Comparison of ENCODE assay signal across 35 cellular contexts in the genomic region with DNA sequence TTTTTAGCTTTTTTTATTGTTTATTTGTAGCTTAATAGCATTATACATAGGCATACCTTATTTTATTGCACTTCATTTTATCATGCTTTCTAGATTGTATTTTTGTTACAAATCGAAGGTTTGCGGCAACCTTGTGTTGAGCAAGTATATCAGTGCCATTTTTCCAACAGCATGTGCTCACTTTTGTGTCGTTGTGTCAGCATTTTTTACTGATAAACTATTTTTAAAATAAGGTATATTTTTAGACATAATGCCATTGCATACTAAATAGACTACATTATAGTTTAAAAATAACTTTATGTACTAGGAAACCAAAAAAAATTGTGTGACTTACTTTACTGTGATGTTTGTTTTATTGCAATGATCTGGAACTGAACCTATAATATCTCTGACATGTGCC.
"Had no signal": no experiment of that assay in that cellular context is flagged by ENCODE, and none has a peak within 500 bp of the region (broad histone marks: within the 10 kb centered on the region; RNA-seq: fewer than 3 reads in every experiment).

No MANE protein-coding gene starts in this region.

- H3K27ac Mint-ChIP-seq: activated B cell treated with CpG ODN at 0.5 μM for 24 hours; activated CD4-positive, alpha-beta memory T cell treated with anti-CD3 and anti-CD28 coated beads for 36 hours; activated CD4-positive, alpha-beta T cell treated with anti-CD3 and anti-CD28 coated beads, Interleukin-2, amount 10 ng/mL, durations not matched to agents 24 days and 14 days; activated CD8-positive, alpha-beta T cell treated with anti-CD3 and anti-CD28 coated beads for 36 hours; activated naive CD4-positive, alpha-beta T cell treated with anti-CD3 and anti-CD28 coated beads for 36 hours; activated naive CD4-positive, alpha-beta T cell treated with anti-CD3 and anti-CD28 coated beads, Interleukin-2, amount 50 U/mL, for 72 hours; activated naive CD8-positive, alpha-beta T cell treated with anti-CD3 and anti-CD28 coated beads for 36 hours; activated T-cell treated with anti-CD3 and anti-CD28 coated beads, Interleukin-2, amount 50 U/mL, for 72 hours; activated T-helper 1 cell treated with anti-CD3 and anti-CD28 coated beads, Interleukin-12 subunit alpha, Interleukin-12 subunit beta, Interleukin-2, Interleukin-4 antibody, amounts not matched to agents 30 ng/mL and 10 ng/mL and 1 ng/mL, durations not matched to agents 14 hours and 24 hours and 36 hours; activated T-helper 17 cell treated with anti-CD3 and anti-CD28 coated beads, Interleukin-2, amount 50 U/mL, for 72 hours; T-helper 1 cell treated with Interleukin-12 subunit alpha and Interleukin-12 subunit beta and Interleukin-4 antibody, amounts not matched to agents 30 μg/mL and 1 μg/mL, for 36 hours; T-helper 2 cell treated with Interferon-gamma antibody and Interleukin-4, amounts not matched to agents 5 μg/mL and 100 μg/mL, for 36 hours had no signal

- H3K4me3 ChIP-seq: adrenal gland, body of pancreas, breast epithelium had no signal

- H3K4me1 ChIP-seq: adrenal gland, breast epithelium had no signal

- DNase-seq: activated B cell treated with CpG ODN at 0.5 μM for 24 hours; activated CD4-positive, alpha-beta memory T cell treated with anti-CD3 and anti-CD28 coated beads for 36 hours; activated CD4-positive, alpha-beta T cell treated with anti-CD3 and anti-CD28 coated beads for 4 hours; activated CD4-positive, alpha-beta T cell treated with anti-CD3 and anti-CD28 coated beads, Interleukin-2, amount 10 ng/mL, durations not matched to agents 24 days and 14 days; activated CD4-positive, alpha-beta T cell treated with anti-CD3 and anti-CD28 coated beads, Interleukin-2, amount 50 U/mL, for 1 hour; activated CD4-positive, alpha-beta T cell treated with anti-CD3 and anti-CD28 coated beads, Interleukin-2, amount 50 U/mL, for 4 hours; activated CD4-positive, CD25-positive, alpha-beta regulatory T cell treated with anti-CD3 and anti-CD28 coated beads, Interleukin-2, amount 50 U/mL, for 72 hours; activated CD8-positive, alpha-beta memory T cell treated with anti-CD3 and anti-CD28 coated beads, Interleukin-2, amount 50 U/mL, for 4 hours; activated CD8-positive, alpha-beta T cell treated with anti-CD3 and anti-CD28 coated beads for 36 hours; activated effector memory CD4-positive, alpha-beta T cell treated with anti-CD3 and anti-CD28 coated beads, Interleukin-2, amount 50 U/mL, for 16 hours; activated gamma-delta T cell treated with Interleukin-2 at 50 U/mL for 16 hours; activated naive CD4-positive, alpha-beta T cell; activated naive CD4-positive, alpha-beta T cell treated with anti-CD3 and anti-CD28 coated beads for 36 hours; activated naive CD4-positive, alpha-beta T cell treated with anti-CD3 and anti-CD28 coated beads, Interleukin-2, amount 50 U/mL, for 16 hours; activated naive CD8-positive, alpha-beta T cell treated with anti-CD3 and anti-CD28 coated beads for 36 hours; activated T-cell treated with anti-CD3 and anti-CD28 coated beads for 4 hours; activated T-cell treated with anti-CD3 and anti-CD28 coated beads, Interleukin-2, amount 50 U/mL, for 1 hour; activated T-cell treated with anti-CD3 and anti-CD28 coated beads, Interleukin-2, amount 50 U/mL, for 4 hours; activated T-cell treated with anti-CD3 and anti-CD28 coated beads, Interleukin-2, amount 50 U/mL, for 72 hours; adrenal gland; amniotic stem cell; aorta; body of pancreas; brain microvascular endothelial cell; central memory CD4-positive, alpha-beta T cell; cerebellar nuclear complex; T-helper 2 cell; T-helper 9 cell had no signal

- H3K27me3 Mint-ChIP-seq: activated B cell treated with CpG ODN at 0.5 μM for 24 hours; activated CD4-positive, alpha-beta memory T cell treated with anti-CD3 and anti-CD28 coated beads for 36 hours; activated CD4-positive, alpha-beta T cell treated with anti-CD3 and anti-CD28 coated beads, Interleukin-2, amount 10 ng/mL, durations not matched to agents 24 days and 14 days; activated CD8-positive, alpha-beta T cell treated with anti-CD3 and anti-CD28 coated beads for 36 hours; activated naive CD8-positive, alpha-beta T cell treated with anti-CD3 and anti-CD28 coated beads for 36 hours; activated T-helper 17 cell treated with anti-CD3 and anti-CD28 coated beads, Interleukin-2, amount 50 U/mL, for 72 hours had no signal

- ATAC-seq: activated CD8-positive, alpha-beta T cell treated with anti-CD3 and anti-CD28 coated beads for 36 hours; activated naive CD4-positive, alpha-beta T cell treated with anti-CD3 and anti-CD28 coated beads, Interleukin-2, amount 50 U/mL, for 72 hours; activated T-cell treated with anti-CD3 and anti-CD28 coated beads, Interleukin-2, amount 50 U/mL, for 4 hours; activated T-cell treated with anti-CD3 and anti-CD28 coated beads, Interleukin-2, amount 50 U/mL, for 72 hours; activated T-helper 17 cell treated with anti-CD3 and anti-CD28 coated beads, Interleukin-2, amount 50 U/mL, for 72 hours; body of pancreas had no signal

- H3K27me3 ChIP-seq: adrenal gland, body of pancreas, brain microvascular endothelial cell, breast epithelium had no signal

- H3K4me3 Mint-ChIP-seq: activated B cell treated with CpG ODN at 0.5 μM for 24 hours; activated CD4-positive, alpha-beta memory T cell treated with anti-CD3 and anti-CD28 coated beads for 36 hours; activated CD4-positive, alpha-beta T cell treated with anti-CD3 and anti-CD28 coated beads, Interleukin-2, amount 10 ng/mL, durations not matched to agents 24 days and 14 days; activated CD8-positive, alpha-beta T cell treated with anti-CD3 and anti-CD28 coated beads for 36 hours; activated naive CD4-positive, alpha-beta T cell treated with anti-CD3 and anti-CD28 coated beads for 36 hours; activated naive CD8-positive, alpha-beta T cell treated with anti-CD3 and anti-CD28 coated beads for 36 hours; activated T-cell treated with anti-CD3 and anti-CD28 coated beads, Interleukin-2, amount 50 U/mL, for 4 hours; activated T-cell treated with anti-CD3 and anti-CD28 coated beads, Interleukin-2, amount 50 U/mL, for 72 hours; activated T-helper 1 cell treated with anti-CD3 and anti-CD28 coated beads, Interleukin-12 subunit alpha, Interleukin-12 subunit beta, Interleukin-2, Interleukin-4 antibody, amounts not matched to agents 30 ng/mL and 10 ng/mL and 1 ng/mL, durations not matched to agents 14 hours and 24 hours and 36 hours; activated T-helper 17 cell treated with anti-CD3 and anti-CD28 coated beads, Interleukin-2, amount 50 U/mL, for 72 hours; T-helper 1 cell treated with Interleukin-12 subunit alpha and Interleukin-12 subunit beta and Interleukin-4 antibody, amounts not matched to agents 30 μg/mL and 1 μg/mL, for 36 hours; T-helper 2 cell treated with Interferon-gamma antibody and Interleukin-4, amounts not matched to agents 5 μg/mL and 100 μg/mL, for 36 hours had no signal

- H3K27ac ChIP-seq: adrenal gland, body of pancreas, brain microvascular endothelial cell, breast epithelium, VCaP had no signal

- H3K36me3 ChIP-seq: adrenal gland, brain microvascular endothelial cell, breast epithelium had no signal

- H3K9me3 ChIP-seq: adrenal gland, body of pancreas had no signal
